ENCODE assay signal across 18 cellular contexts in genomic region chrX:110302975-110303374, GRCh38. TPM values are rescaled to one million over a fixed set of nuclear protein-coding genes. Genes with fewer than 3 reads are reported as not detected.
DNase-seq lines count a peak whose midpoint lies in the region; ATAC-seq, FAIRE-seq and TF ChIP-seq lines count a peak whose summit lies in the region.
"Had no signal": no experiment of that assay in that cellular context is flagged by ENCODE, and none has a peak within 500 bp of the region (broad histone marks: within the 10 kb centered on the region; RNA-seq: fewer than 3 reads in every experiment).

No MANE protein-coding gene starts in this region.

- H4K20me1 ChIP-seq in K562 (replicated peaks; ENCODE audit: control insufficient read depth, insufficient read depth, low read length) = no peaks in the 10 kb centered on the region

- BruUV-seq in K562 (replicated peaks; lab: Mats Ljungman, UMichigan) = no TSS peak

- no peak for FAIRE-seq in K562 (lab: Jason Lieb, UNC)
- FAIRE-seq: G401.6 had no signal

- TF ChIP-seq EP300 in K562 (IDR thresholded peaks at IDR 0.05; ENCODE audit: low read length) = no peak

- 71% methylated on average over 3 of the region's 3 CpGs for WGBS in K562 (ENCODE audit: insufficient coverage, low coverage, missing lambda C conversion rate)

- H3K4me3 ChIP-seq in K562 = no peak overlapping the region
- H3K4me3 ChIP-seq: BLaER1 had no signal

- intact Hi-C loops in CD4-positive, alpha-beta T cell (cut with DNase I, micrococcal nuclease) = no loop called here
- intact Hi-C loops in K562 (cut with micrococcal nuclease) = no loop called here

- H2AFZ ChIP-seq in K562 (ENCODE audit: low read depth, low read length) = no peak overlapping the region

- no peaks in the 10 kb centered on the region for H3K36me3 ChIP-seq in K562 (ENCODE audit: control insufficient read depth, insufficient read depth, low read length)
- H3K36me3 ChIP-seq: BE2C had no signal

- H3K4me3 Mint-ChIP-seq in CD4-positive, alpha-beta T cell = no peak overlapping the region
- H3K4me3 Mint-ChIP-seq: CD14-positive monocyte; CD4-positive, alpha-beta memory T cell; CD8-positive, alpha-beta memory T cell had no signal

- no peaks in the 10 kb centered on the region for H3K9me3 Mint-ChIP-seq in CD4-positive, alpha-beta T cell
- H3K9me3 Mint-ChIP-seq: CD8-positive, alpha-beta memory T cell had no signal

- in situ Hi-C loops in K562 (cut with MboI) = loop anchor here (5.0 kb wide), 1 partner anchor 81 kb away; no protein-coding TSS in a partner anchor

- no peak overlapping the region for H3K9ac ChIP-seq in K562 (ENCODE audit: insufficient read depth in 1 of 2, low read depth in 2 of 2, low read length in 2 of 2)
- H3K9ac ChIP-seq: BLaER1 had no signal

- CTCF ChIA-PET in CD4-positive, alpha-beta T cell (lab: Charles Lee) = no interaction called here
- CTCF ChIA-PET in K562 (lab: Yijun Ruan, JAX; ENCODE audit: low intra/inter-chr PET ratio) = no interaction called here

- H3K4me1 ChIP-seq in K562 (replicated peaks in 1 of 2; ENCODE audit: control insufficient read depth in 2 of 2, insufficient read depth in 2 of 2, low read length in 2 of 2) = no peaks in the 10 kb centered on the region; a peak in 3 of 5 replicates
- H3K4me1 ChIP-seq: BE2C, BLaER1 had no signal

- H3K27ac Mint-ChIP-seq in CD4-positive, alpha-beta T cell = peak overlapping the region; percentile 15

- no peaks in the 10 kb centered on the region for H3K9me1 ChIP-seq in K562 (ENCODE audit: control insufficient read depth, insufficient read depth, low read length)

- H3K27ac ChIP-seq in CD4-positive, alpha-beta T cell (ENCODE audit: low read depth, low read length) = no peak overlapping the region
- no peak overlapping the region for H3K27ac ChIP-seq in K562 (ENCODE audit: extremely low read depth, low read depth, low read length)
- H3K27ac ChIP-seq: 22Rv1, BLaER1 had no signal

- peaks cover 91% of the 10 kb centered on the region for H3K79me2 ChIP-seq in K562 (ENCODE audit: control insufficient read depth, insufficient read depth, low read length)

- POLR2A ChIA-PET in CD4-positive, alpha-beta T cell (lab: Charles Lee) = no interaction called here
- POLR2A ChIA-PET in K562 (lab: Yijun Ruan, JAX) = no interaction called here

- DNase-seq in activated CD4-positive, CD25-positive, alpha-beta regulatory T cell treated with anti-CD3 and anti-CD28 coated beads, Interleukin-2, amount 50 U/mL, for 72 hours = no peak
- no peak for DNase-seq in CD4-positive, alpha-beta T cell
- DNase-seq in K562 (ENCODE audit: extremely low read depth in 1 of 4, low spot score in 3 of 4) (no peak), H4 (ENCODE audit: low spot score) (no peak), activated gamma-delta T cell treated with Interleukin-2 at 50 U/mL for 16 hours (no peak)
- DNase-seq: ACHN; BE2C; C1 segment of cervical spinal cord; CD4-positive, alpha-beta memory T cell; CD8-positive, alpha-beta memory T cell; COR-L47; DMS79 treated with DMSO at 0.1 percent for 48 hours; GF-D8 had no signal

- peaks cover 25% of the 10 kb centered on the region for H3K36me3 Mint-ChIP-seq in CD4-positive, alpha-beta T cell (ENCODE audit: low read depth)

- H3K27me3 ChIP-seq in CD4-positive, alpha-beta T cell (ENCODE audit: control insufficient read depth, insufficient read depth, low read length) = no peaks in the 10 kb centered on the region
- no peaks in the 10 kb centered on the region for H3K27me3 ChIP-seq in K562 (ENCODE audit: control insufficient read depth in 2 of 2, insufficient read depth in 2 of 2, low read length in 2 of 2)
- H3K27me3 ChIP-seq: BE2C had no signal

- TF ChIP-seq POLR2A in K562 (conservative IDR thresholded peaks at IDR 0.05) = no peak

- H3K27me3 Mint-ChIP-seq in CD4-positive, alpha-beta T cell = no peaks in the 10 kb centered on the region
- H3K27me3 Mint-ChIP-seq: CD4-positive, alpha-beta memory T cell; CD8-positive, alpha-beta memory T cell had no signal

- TF ChIP-seq CTCF in CD4-positive, alpha-beta T cell (IDR thresholded peaks at IDR 0.05) = no peak
- TF ChIP-seq CTCF in K562 (IDR thresholded peaks at IDR 0.05 in 2 of 3, conservative IDR thresholded peaks at IDR 0.05 in 1 of 3; ENCODE audit: insufficient read depth in 2 of 3, low read depth in 1 of 3, low read length in 3 of 3) = no peak

- H3K4me2 ChIP-seq in K562 (ENCODE audit: insufficient read depth, low read length) = no peak overlapping the region
- H3K4me2 ChIP-seq: BLaER1 had no signal

- no peak for TF ChIP-seq RAD21 in K562 (CRISPR knock-in tag; conservative IDR thresholded peaks at IDR 0.05 in 1 of 2, IDR thresholded peaks at IDR 0.05 in 1 of 2)

- peak; percentile 25 to 26 for ATAC-seq in activated CD4-positive, CD25-positive, alpha-beta regulatory T cell treated with anti-CD3 and anti-CD28 coated beads, Interleukin-2, amount 50 U/mL, for 24 hours
- peak; percentile 29 for ATAC-seq in CD4-positive, alpha-beta T cell (ENCODE audit: poor library complexity)
- ATAC-seq in K562 = peak; percentile 11; the same call in 2 of the 3 replicates

- H3K4me1 Mint-ChIP-seq in CD4-positive, alpha-beta T cell (ENCODE audit: low read depth) = peaks cover 40% of the 10 kb centered on the region

- H3K9me3 ChIP-seq in CD4-positive, alpha-beta T cell (ENCODE audit: control insufficient read depth, low read length) = no peaks in the 10 kb centered on the region
- H3K9me3 ChIP-seq in K562 (replicated peaks; ENCODE audit: control insufficient read depth, insufficient read depth, low read depth, low read length) = 0 out of 2 replicates have a peak, but pooled peaks cover 2% of the 10 kb centered on the region
- H3K9me3 ChIP-seq: BE2C had no signal

TF ChIP-seq in K562, 482 proteins besides CTCF, POLR2A, EP300 and RAD21 (continues in another document):
- no peak for TF ChIP-seq HSF4 (CRISPR knock-in tag; IDR thresholded peaks at IDR 0.05; ENCODE audit: borderline replicate concordance)

RNA-seq across cellular contexts. Expression of gene AMMECR1, which starts 14.9 kb away (rescaled TPM):
- 1 to 10 TPM; 7.8 to 7.9 TPM for total RNA-seq in CD4-positive, alpha-beta T cell
- total RNA-seq in K562 (2011; cell fraction: chromatin; rRNA removed; ENCODE audit: low replicate concordance) = 9.3 and 29.0 TPM in 2 replicates
- 9.2 and 10.7 TPM in 2 replicates for total RNA-seq in K562 (2011; cell fraction: nucleolus; rRNA removed)
- total RNA-seq in K562 (2011; cell fraction: nucleoplasm; rRNA removed) = 24.3 and 40.2 TPM in 2 replicates
- total RNA-seq in K562 (2014; rRNA removed) = 20.6 and 24.1 TPM in 2 replicates
- 34.8 and 40.7 TPM in 2 replicates for total RNA-seq in K562 (2014; rRNA removed; fragmentation: Illumina TruSeq; extraction: Trizol)
- total RNA-seq in K562 (2015; rRNA removed; fragmentation: Illumina TruSeq; extraction: Trizol) = 23.3 and 23.6 TPM in 2 replicates
- 30.5 and 33.9 TPM in 2 replicates for total RNA-seq in K562 (2021)
- polyA plus RNA-seq in K562 (2011; rRNA removed) = 29.3 and 36.7 TPM in 2 replicates
- polyA plus RNA-seq in K562 (2011; cell fraction: cytosol; rRNA removed) = 15.2 and 15.6 TPM in 2 replicates
- polyA plus RNA-seq in K562 (2011; cell fraction: nucleus; rRNA removed) = 20.0 and 20.8 TPM in 2 replicates
- polyA plus RNA-seq in K562 (2012) = 12.4 and 19.0 TPM in 2 replicates
- 27.6 and 35.8 TPM in 2 replicates for polyA plus RNA-seq in K562 (2014; fragmentation: Illumina TruSeq; extraction: Trizol)
- polyA plus RNA-seq in K562 (2014; fragmentation: Nextera tagmentation; extraction: Ambion mirVana) = 10 to 100 TPM; 13.9 to 16.1 TPM
- 17.9 and 18.6 TPM in 2 replicates for polyA plus RNA-seq in K562 (2014; rRNA removed)
- polyA minus RNA-seq in K562 (2011; rRNA and poly(A)+ RNA removed) = 40.6 TPM in 2 replicates
- 11.6 and 20.1 TPM in 2 replicates for polyA minus RNA-seq in K562 (2011; cell fraction: cytosol; rRNA and poly(A)+ RNA removed)
- polyA minus RNA-seq in K562 (2011; cell fraction: nucleus; rRNA and poly(A)+ RNA removed) = 34.7 and 36.0 TPM in 2 replicates
- total RNA-seq in H4 (2014; rRNA removed; shearing (Covaris generic)) = 20.0 and 24.3 TPM in 2 replicates

RNA-seq across cellular contexts. Expression of gene RTL9, which starts 55.7 kb away (rescaled TPM):
- total RNA-seq in CD4-positive, alpha-beta T cell = not detected
- 0.16 and 0.26 TPM in 2 replicates for total RNA-seq in K562 (2011; cell fraction: chromatin; rRNA removed; ENCODE audit: low replicate concordance)
- under 0.01 TPM in 1 of 2 replicates, not detected in the other for total RNA-seq in K562 (2011; cell fraction: nucleolus; rRNA removed)
- 0.15 TPM in 2 replicates for total RNA-seq in K562 (2011; cell fraction: nucleoplasm; rRNA removed)
- total RNA-seq in K562 (2014; rRNA removed) (0.04 and 0.05 TPM in 2 replicates), K562 (2014; rRNA removed; fragmentation: Illumina TruSeq; extraction: Trizol) (0.10 and 0.11 TPM in 2 replicates), K562 (2015; rRNA removed; fragmentation: Illumina TruSeq; extraction: Trizol) (0.04 TPM in 1 of 2 replicates, not detected in the other), K562 (2021) (0.16 and 0.31 TPM in 2 replicates)
- polyA plus RNA-seq in K562 (2011; rRNA removed) (0.03 and 0.35 TPM in 2 replicates), K562 (2014; fragmentation: Illumina TruSeq; extraction: Trizol) (0.18 and 0.22 TPM in 2 replicates), K562 (2014; fragmentation: Nextera tagmentation; extraction: Ambion mirVana) (under 1 TPM in 1 of 2 experiments, not detected in 1; 0.06 TPM), K562 (2014; rRNA removed) (0.11 and 0.21 TPM in 2 replicates)
- 0.06 and 0.52 TPM in 2 replicates for polyA plus RNA-seq in K562 (2011; cell fraction: cytosol; rRNA removed)
- polyA plus RNA-seq in K562 (2011; cell fraction: nucleus; rRNA removed) = 0.10 and 1.2 TPM in 2 replicates
- polyA plus RNA-seq in K562 (2012) = 0.08 and 0.17 TPM in 2 replicates
- 0.25 TPM in 1 of 2 replicates, not detected in the other for polyA minus RNA-seq in K562 (2011; rRNA and poly(A)+ RNA removed)
- 0.38 TPM in 1 of 2 replicates, not detected in the other for polyA minus RNA-seq in K562 (2011; cell fraction: cytosol; rRNA and poly(A)+ RNA removed)
- polyA minus RNA-seq in K562 (2011; cell fraction: nucleus; rRNA and poly(A)+ RNA removed) = 0.13 TPM in 1 of 2 replicates, not detected in the other
- total RNA-seq in H4 (2014; rRNA removed; shearing (Covaris generic)) = 0.04 and 0.15 TPM in 2 replicates
- total RNA-seq: CD4-positive, alpha-beta memory T cell; CD8-positive, alpha-beta memory T cell had no signal
- polyA plus RNA-seq: CD14-positive monocyte; CD4-positive, alpha-beta memory T cell; CD8-positive, alpha-beta memory T cell had no signal
